Comparison of ENCODE assay signal across 1 cellular context in genomic region chr6:33592595-33593413, GRCh38.
TF ChIP-seq lines count a peak whose summit lies in the region.

No MANE protein-coding gene starts in this region.

TF ChIP-seq in IMR-90, 13 proteins besides CTCF, POLR2A, EP300 and RAD21 (continued from another document):
- no peak for TF ChIP-seq ELK1 (IDR thresholded peaks at IDR 0.05; ENCODE audit: borderline replicate concordance, low read depth, low read length)
- no peak for TF ChIP-seq MAFK (IDR thresholded peaks at IDR 0.05; ENCODE audit: low read depth, low read length)
- no peak for TF ChIP-seq NFE2L2 (IDR thresholded peaks at IDR 0.05; ENCODE audit: low read depth, low read length)
- TF ChIP-seq MXI1 (IDR thresholded peaks at IDR 0.05; ENCODE audit: borderline replicate concordance, low read depth, low read length), result no peak
- TF ChIP-seq RFX5 (IDR thresholded peaks at IDR 0.05; ENCODE audit: low read depth, low read length), result no peak
- TF ChIP-seq SMC3 (IDR thresholded peaks at IDR 0.05; ENCODE audit: low read depth, low read length), result no peak
- TF ChIP-seq FOS (IDR thresholded peaks at IDR 0.05; ENCODE audit: low read depth, low read length), result no peak
